Comparison of ENCODE assay signal across 24 cellular contexts in genomic region chr9:81717747-81718077, GRCh38. TPM values are rescaled to one million over a fixed set of nuclear protein-coding genes. Genes with fewer than 3 reads are reported as not detected.
A peak's percentile ranks its signal among the peaks of the same experiment; 100 is the strongest.
DNase-seq lines count a peak whose midpoint lies in the region; ATAC-seq and TF ChIP-seq lines count a peak whose summit lies in the region.
"Had no signal": no experiment of that assay in that cellular context is flagged by ENCODE, and none has a peak within 500 bp of the region (broad histone marks: within the 10 kb centered on the region; RNA-seq: fewer than 3 reads in every experiment).

No MANE protein-coding gene starts in this region.

- DNase-seq in Ammon's horn (ENCODE audit: low spot score) (peak; percentile 21), colonic mucosa (peak; percentile 29), neural crest cell (ENCODE audit: low read depth, low spot score) (no peak), NK-92 (lab: John Stamatoyannopoulos, UW; ENCODE audit: unreplicated experiment) (no peak), glomerular visceral epithelial cell (ENCODE audit: extremely low spot score) (no peak)
- DNase-seq: activated CD4-positive, alpha-beta T cell treated with anti-CD3 and anti-CD28 coated beads, Interleukin-2, amount 50 U/mL, for 4 hours; activated effector memory CD4-positive, alpha-beta T cell treated with anti-CD3 and anti-CD28 coated beads, Interleukin-2, amount 50 U/mL, for 16 hours; activated naive CD8-positive, alpha-beta T cell treated with anti-CD3 and anti-CD28 coated beads, Interleukin-2, amount 50 U/mL, for 24 hours; CD4-positive, alpha-beta memory T cell; DND-41; effector memory CD8-positive, alpha-beta T cell; HFFc6; KG1; naive thymus-derived CD8-positive, alpha-beta T cell; NCI-H446 had no signal

- peak overlapping the region; percentile 22; the same call in 1 of the 2 replicates for H3K27ac ChIP-seq in HUES64 (ENCODE audit: low read depth, low read length)
- no peak overlapping the region for H3K27ac ChIP-seq in colonic mucosa
- H3K27ac ChIP-seq: parathyroid adenoma, VCaP had no signal

- H3K4me1 Mint-ChIP-seq in neural crest cell, result peaks cover 19% of the 10 kb centered on the region
- H3K4me1 Mint-ChIP-seq: activated naive CD8-positive, alpha-beta T cell treated with anti-CD3 and anti-CD28 coated beads, Interleukin-2, amount 50 U/mL, for 24 hours; CD4-positive, alpha-beta memory T cell had no signal

- H3K4me3 ChIP-seq in HUES64 (ENCODE audit: low read length), result no peak overlapping the region
- no peak overlapping the region for H3K4me3 ChIP-seq in colonic mucosa

- H3K36me3 ChIP-seq in HUES64 (ENCODE audit: insufficient read depth, low read length), result no peaks in the 10 kb centered on the region
- H3K36me3 ChIP-seq in colonic mucosa, result no peaks in the 10 kb centered on the region

- no peaks in the 10 kb centered on the region for H3K36me3 Mint-ChIP-seq in neural crest cell (ENCODE audit: low read depth)
- H3K36me3 Mint-ChIP-seq: brain; CD4-positive, alpha-beta memory T cell; memory B cell; naive thymus-derived CD8-positive, alpha-beta T cell had no signal

- peaks cover 3% of the 10 kb centered on the region for H3K27me3 Mint-ChIP-seq in neural crest cell (ENCODE audit: low read depth)
- H3K27me3 Mint-ChIP-seq: activated naive CD8-positive, alpha-beta T cell treated with anti-CD3 and anti-CD28 coated beads, Interleukin-2, amount 50 U/mL, for 24 hours; effector memory CD8-positive, alpha-beta T cell had no signal

- no peak for ATAC-seq in GM21528 (IDR thresholded peaks at IDR 0.05; ENCODE audit: low FRiP score, unreplicated experiment)
- ATAC-seq: activated naive CD8-positive, alpha-beta T cell treated with anti-CD3 and anti-CD28 coated beads, Interleukin-2, amount 50 U/mL, for 24 hours; effector memory CD8-positive, alpha-beta T cell; naive thymus-derived CD8-positive, alpha-beta T cell; sciatic nerve; SK-N-SH treated with all-trans-retinoic acid at 6 μM for 48 hours had no signal

- TF ChIP-seq CTCF in colonic mucosa (IDR thresholded peaks at IDR 0.05) (no peak), neural crest cell (conservative IDR thresholded peaks at IDR 0.05) (no peak)

- H3K4me1 ChIP-seq in HUES64 (ENCODE audit: insufficient read depth, low read length), result peaks cover 25% of the 10 kb centered on the region
- no peaks in the 10 kb centered on the region for H3K4me1 ChIP-seq in colonic mucosa
- H3K4me1 ChIP-seq: parathyroid adenoma had no signal

- H3K27me3 ChIP-seq in HUES64 (ENCODE audit: insufficient read depth, low read length) (no peaks in the 10 kb centered on the region), colonic mucosa (no peaks in the 10 kb centered on the region)

- intact Hi-C loops in colonic mucosa (cut with DNase I), result no loop called here

- H3K9me3 Mint-ChIP-seq in neural crest cell, result no peaks in the 10 kb centered on the region
- H3K9me3 Mint-ChIP-seq: activated naive CD8-positive, alpha-beta T cell treated with anti-CD3 and anti-CD28 coated beads, Interleukin-2, amount 50 U/mL, for 24 hours; T-helper 2 cell treated with Interferon-gamma antibody and Interleukin-4, amounts not matched to agents 5 μg/mL and 100 μg/mL, for 36 hours had no signal

- H3K9me3 ChIP-seq in HUES64 (ENCODE audit: insufficient read depth, low read depth, low read length) (no peaks in the 10 kb centered on the region), colonic mucosa (no peaks in the 10 kb centered on the region)

- H3K9ac ChIP-seq in HUES64 (ENCODE audit: low read depth, low read length), result no peak overlapping the region
- H3K9ac ChIP-seq in colonic mucosa (ENCODE audit: low read depth in 2 of 2, low read length in 2 of 2), result no peak overlapping the region
- H3K9ac ChIP-seq: parathyroid adenoma had no signal

- H3K27ac Mint-ChIP-seq in neural crest cell (ENCODE audit: unreplicated experiment), result peak overlapping the region; percentile 3
- H3K27ac Mint-ChIP-seq: activated naive CD8-positive, alpha-beta T cell treated with anti-CD3 and anti-CD28 coated beads, Interleukin-2, amount 50 U/mL, for 24 hours; CD4-positive, alpha-beta memory T cell; effector memory CD8-positive, alpha-beta T cell; HFFc6; memory B cell; naive thymus-derived CD8-positive, alpha-beta T cell; T-helper 2 cell treated with Interferon-gamma antibody and Interleukin-4, amounts not matched to agents 5 μg/mL and 100 μg/mL, for 36 hours had no signal

- no peak overlapping the region for H3K4me3 Mint-ChIP-seq in neural crest cell
- H3K4me3 Mint-ChIP-seq: activated naive CD8-positive, alpha-beta T cell treated with anti-CD3 and anti-CD28 coated beads, Interleukin-2, amount 50 U/mL, for 24 hours; brain; CD4-positive, alpha-beta memory T cell; effector memory CD8-positive, alpha-beta T cell; HFFc6; memory B cell; naive thymus-derived CD8-positive, alpha-beta T cell; T-helper 2 cell treated with Interferon-gamma antibody and Interleukin-4, amounts not matched to agents 5 μg/mL and 100 μg/mL, for 36 hours had no signal

RNA-seq across cellular contexts. Expression of gene TLE1, which starts 28.4 kb away (rescaled TPM):
- polyA plus RNA-seq in HUES64 (2013, experiment 1 of 2), result 62.3 TPM
- polyA plus RNA-seq in HUES64 (2013, experiment 2 of 2), result 63.8 TPM
- total RNA-seq in colonic mucosa, result 10 to 100 TPM; 43.8 to 54.8 TPM
- 40.5 and 42.5 TPM in 2 replicates for total RNA-seq in neural crest cell

Comparison
In these comparisons a context has a peak if more than half of its experiments do, and no peak if none do; other contexts are left out.
1. DNase-seq: peak in Ammon's horn (single experiment) and colonic mucosa (single experiment); none in neural crest cell (single experiment), NK-92 (single experiment) and glomerular visceral epithelial cell (single experiment).